ENCODE assay signal across 1 cellular context in the genomic region with DNA sequence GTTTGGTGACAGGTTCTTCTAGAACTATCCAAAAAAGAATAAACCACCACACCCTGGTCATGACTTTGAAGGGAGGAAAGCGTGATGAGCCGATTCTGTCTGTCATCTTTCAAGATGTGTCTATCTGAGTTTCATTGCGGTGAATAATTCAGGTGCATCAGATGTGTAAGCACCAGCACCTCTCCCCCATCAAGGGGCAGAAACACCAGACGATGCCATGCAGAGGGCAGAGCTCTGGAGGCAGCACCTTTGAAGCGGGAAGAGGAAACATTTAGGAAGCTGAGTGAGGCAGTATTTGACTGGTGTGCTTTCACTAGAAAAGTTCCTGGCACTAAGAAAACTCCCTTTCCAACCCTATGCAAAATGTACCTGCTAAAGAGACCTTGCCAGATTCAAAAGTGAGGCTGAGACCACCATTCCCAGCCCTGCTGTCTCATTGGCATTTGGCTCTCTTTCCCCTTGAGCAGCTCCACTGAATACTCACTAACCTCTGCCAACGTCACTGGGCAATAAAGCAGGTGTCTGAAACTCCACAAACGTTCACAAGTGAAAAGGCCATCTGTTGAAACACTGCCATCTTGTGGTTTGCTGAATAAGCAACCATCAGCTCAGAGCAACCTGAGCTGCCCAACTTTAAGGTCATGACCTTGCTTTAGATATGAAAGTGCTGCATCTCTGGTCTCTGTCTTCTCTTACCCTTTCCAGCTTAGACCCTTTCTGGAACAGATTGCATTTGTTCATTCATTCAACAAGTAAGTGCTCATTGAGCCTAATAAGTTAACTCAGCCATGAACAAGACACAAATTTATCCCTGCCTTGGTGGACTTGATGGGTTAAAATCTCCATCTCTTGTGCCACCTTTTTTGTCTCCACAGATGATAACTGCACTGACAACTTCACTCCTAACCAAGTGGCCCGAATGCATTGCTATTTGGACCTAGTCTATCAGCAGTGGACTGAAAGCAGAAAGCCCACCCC.
TF ChIP-seq lines count a peak whose summit lies in the region.

No MANE protein-coding gene starts in this region.

TF ChIP-seq in GM23338, 12 proteins besides CTCF, POLR2A, EP300 and RAD21 (continued from another document):
- TF ChIP-seq STAT1 (IDR thresholded peaks at IDR 0.05; ENCODE audit: unreplicated experiment) (no peak), ZNF114 (CRISPR knock-in tag; IDR thresholded peaks at IDR 0.05) (no peak), ZNF331 (CRISPR knock-in tag; IDR thresholded peaks at IDR 0.05; ENCODE audit: low read depth) (no peak), EZH2 (IDR thresholded peaks at IDR 0.05; ENCODE audit: low read depth, unreplicated experiment) (no peak)
